In the genomic region with DNA sequence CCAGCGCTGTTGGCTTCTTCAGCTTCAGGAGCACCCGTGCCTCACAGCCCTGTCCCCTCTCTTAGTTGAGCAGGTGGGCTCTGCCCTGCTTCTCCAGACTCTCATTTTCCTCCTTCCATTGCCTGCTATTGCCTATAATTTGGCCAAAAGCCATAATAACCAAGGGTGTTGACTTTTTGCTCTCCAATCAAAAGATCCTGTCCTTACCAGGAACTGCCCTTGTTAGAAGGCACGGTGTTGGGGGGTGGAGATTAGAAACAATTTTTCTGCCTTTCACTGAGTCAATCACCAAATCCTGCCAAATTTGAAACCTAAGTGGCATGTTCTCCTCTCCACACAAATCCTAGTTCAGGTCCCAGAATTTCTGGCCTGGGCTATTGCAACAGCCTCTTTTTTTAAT, we compare ENCODE assay signal across 19 cellular contexts. TPM values are rescaled to one million over a fixed set of nuclear protein-coding genes. Genes with fewer than 3 reads are reported as not detected.
DNase-seq lines count a peak whose midpoint lies in the region; ATAC-seq and TF ChIP-seq lines count a peak whose summit lies in the region.
"Had no signal": no experiment of that assay in that cellular context is flagged by ENCODE, and none has a peak within 500 bp of the region (broad histone marks: within the 10 kb centered on the region; RNA-seq: fewer than 3 reads in every experiment).

No MANE protein-coding gene starts in this region.

- WGBS in stomach, 5 donors: 32 to 69% (median 48%) methylated on average over 3 of the region's 3 CpGs

- H3K27me3 ChIP-seq in stomach (peaks cover 0 to 42% (median 0%) of the 10 kb centered on the region in 3 donors), tibial artery (peaks cover 0 to 54% of the 10 kb centered on the region in 2 donors)

- DNase-seq in DMS79 treated with DMSO at 0.1 percent for 48 hours (lab: John Stamatoyannopoulos, UW) (peak; percentile 4), DMS79 (lab: John Stamatoyannopoulos, UW) (no peak), NCI-H2029 (lab: John Stamatoyannopoulos, UW) (peak; percentile 58), mucosa of descending colon (no peak), stomach (no peak), tibial artery (no peak)
- DNase-seq: AML-193; C1 segment of cervical spinal cord; Calu3; CD4-positive, alpha-beta T cell; DMS 273 treated with DMSO at 0.1 percent for 48 hours; DND-41; GF-D8; H7 had no signal

- TF ChIP-seq CTCF in mucosa of descending colon (IDR thresholded peaks at IDR 0.05): no peak
- no peak for TF ChIP-seq CTCF in stomach (IDR thresholded peaks at IDR 0.05)
- no peak for TF ChIP-seq CTCF in tibial artery (IDR thresholded peaks at IDR 0.05)

- H3K9me3 ChIP-seq in mucosa of descending colon (no peaks in the 10 kb centered on the region), stomach (no peaks in the 10 kb centered on the region), tibial artery (no peaks in the 10 kb centered on the region)

- H3K27ac ChIP-seq in stomach (peak overlapping the region in 4 of 5 donors; percentile 25 to 68 (median 60)), tibial artery (no peak overlapping the region)
- H3K27ac ChIP-seq: 22Rv1, HL-60 had no signal

- H3K4me1 ChIP-seq in mucosa of descending colon (ENCODE audit: low read depth) (no peaks in the 10 kb centered on the region), stomach (peaks cover 0 to 25% (median 22%) of the 10 kb centered on the region in 4 donors), tibial artery (peaks cover 0 to 7% (median 2%) of the 10 kb centered on the region in 4 donors)

- no peak overlapping the region for H3K4me3 ChIP-seq in mucosa of descending colon
- no peak overlapping the region for H3K4me3 ChIP-seq in stomach
- H3K4me3 ChIP-seq in tibial artery: no peak overlapping the region
- H3K4me3 ChIP-seq: GM23338, K562 had no signal

- H3K36me3 ChIP-seq in mucosa of descending colon (ENCODE audit: low read depth) (no peaks in the 10 kb centered on the region), stomach (no peaks in the 10 kb centered on the region), tibial artery (no peaks in the 10 kb centered on the region)

- TF ChIP-seq EP300 in stomach (IDR thresholded peaks at IDR 0.05): no peak

- no peak for TF ChIP-seq POLR2A in stomach (IDR thresholded peaks at IDR 0.05)

- ATAC-seq in mucosa of descending colon (peak; percentile 47), GM18907 (IDR thresholded peaks at IDR 0.05; ENCODE audit: unreplicated experiment) (no peak)
- ATAC-seq: K562 had no signal

- intact Hi-C loops in mucosa of descending colon (cut with DNase I, micrococcal nuclease) (no loop called here), stomach (cut with DNase I; ENCODE audit: low total_unique reads) (no loop called here), tibial artery (cut with DNase I; ENCODE audit: low total_unique reads) (no loop called here)

RNA-seq across cellular contexts. Expression of a gene that starts 16.7 kb away (rescaled TPM):
- 100 to 1,000 TPM; 121 to 168 (median 126) TPM for total RNA-seq in mucosa of descending colon
- 100 to 1,000 TPM in 1 of 5 donors, 10 to 100 TPM in 4; 37.3 to 272 (median 89.7) TPM for total RNA-seq in stomach
- polyA plus RNA-seq in stomach: 10 to 100 TPM; 49.6 to 98.7 (median 63.4) TPM

Comparison
In these comparisons a context has a peak if more than half of its experiments do, and no peak if none do; other contexts are left out.
1. DNase-seq: peak in DMS79 treated with DMSO at 0.1 percent for 48 hours (single experiment) and NCI-H2029 (single experiment); none in DMS79 (single experiment), mucosa of descending colon (0 of 3), stomach (single experiment) and tibial artery (0 of 2).
2. H3K27ac ChIP-seq: peak in stomach (4 of 5); none in tibial artery (0 of 2).